ENCODE assay signal across 8 cellular contexts in genomic region chr4:148441624-148441985, GRCh38. TPM values are rescaled to one million over a fixed set of nuclear protein-coding genes. Genes with fewer than 3 reads are reported as not detected.
DNase-seq lines count a peak whose midpoint lies in the region; ATAC-seq and TF ChIP-seq lines count a peak whose summit lies in the region.

No MANE protein-coding gene starts in this region.

- H3K4me1 Mint-ChIP-seq in activated T-cell treated with anti-CD3 and anti-CD28 coated beads, Interleukin-2, amount 50 U/mL, for 72 hours (ENCODE audit: low read depth): peaks cover 35% of the 10 kb centered on the region
- peaks cover 21% of the 10 kb centered on the region for H3K4me1 Mint-ChIP-seq in brain

- no peaks in the 10 kb centered on the region for H3K9me3 ChIP-seq in tibial nerve

- H3K4me3 Mint-ChIP-seq in activated T-cell treated with anti-CD3 and anti-CD28 coated beads, Interleukin-2, amount 50 U/mL, for 72 hours: peak overlapping the region; percentile 95 to 96
- peak overlapping the region; percentile 97 to 99 (median 98) for H3K4me3 Mint-ChIP-seq in brain

- peak overlapping the region; percentile 80 to 96 (median 90) for H3K4me3 ChIP-seq in tibial nerve

- peaks cover 20% of the 10 kb centered on the region for H3K27me3 Mint-ChIP-seq in activated T-cell treated with anti-CD3 and anti-CD28 coated beads, Interleukin-2, amount 50 U/mL, for 72 hours (ENCODE audit: low read depth)
- H3K27me3 Mint-ChIP-seq in brain: peaks cover 87% of the 10 kb centered on the region

- no peaks in the 10 kb centered on the region for H3K27me3 ChIP-seq in tibial nerve

- no peaks in the 10 kb centered on the region for H3K9me3 Mint-ChIP-seq in activated T-cell treated with anti-CD3 and anti-CD28 coated beads, Interleukin-2, amount 50 U/mL, for 72 hours
- H3K9me3 Mint-ChIP-seq in brain: no peaks in the 10 kb centered on the region

- no peak for ATAC-seq in activated T-cell treated with anti-CD3 and anti-CD28 coated beads, Interleukin-2, amount 50 U/mL, for 72 hours (replicated peaks in 1 of 2)
- ATAC-seq in GM18505 (IDR thresholded peaks at IDR 0.05; ENCODE audit: unreplicated experiment): no peak

- TF ChIP-seq CTCF in brain (conservative IDR thresholded peaks at IDR 0.05): no peak
- peak in 1 of 5 experiments; percentile 13 for TF ChIP-seq CTCF in tibial nerve (IDR thresholded peaks at IDR 0.05)

- no peak overlapping the region for H3K27ac Mint-ChIP-seq in activated T-cell treated with anti-CD3 and anti-CD28 coated beads, Interleukin-2, amount 50 U/mL, for 72 hours
- peak overlapping the region in 1 of 5 experiments; percentile 77 for H3K27ac Mint-ChIP-seq in brain

- H3K4me1 ChIP-seq in tibial nerve: peaks cover 0 to 42% (median 6%) of the 10 kb centered on the region in 4 donors

- H3K27ac ChIP-seq in tibial nerve: peak overlapping the region; percentile 70 to 96 (median 85)

- H3K36me3 Mint-ChIP-seq in activated T-cell treated with anti-CD3 and anti-CD28 coated beads, Interleukin-2, amount 50 U/mL, for 72 hours (ENCODE audit: insufficient read depth in 2 of 2): peaks cover 1 to 5% of the 10 kb centered on the region in 2 donors
- no peaks in the 10 kb centered on the region for H3K36me3 Mint-ChIP-seq in brain

- TF ChIP-seq POLR2A in tibial nerve (IDR thresholded peaks at IDR 0.05) (no peak), GM18505 (IDR thresholded peaks at IDR 0.05; ENCODE audit: borderline replicate concordance, extremely low read depth, insufficient read depth, insufficient read length) (no peak), erythroblast (IDR thresholded peaks at IDR 0.05; ENCODE audit: low read length) (no peak)

- no peaks in the 10 kb centered on the region for H3K36me3 ChIP-seq in tibial nerve

- 1 to 4% methylated on average over 12 of the region's 12 CpGs for WGBS in tibial nerve, 2 donors

- no peak for DNase-seq in activated T-cell treated with anti-CD3 and anti-CD28 coated beads, Interleukin-2, amount 50 U/mL, for 72 hours
- DNase-seq in activated T-cell treated with anti-CD3 and anti-CD28 coated beads for 4 hours (no peak), lung microvascular endothelial cell (ENCODE audit: low read depth in 2 of 2) (peak; percentile 13 to 27), tibial nerve (ENCODE audit: low spot score in 2 of 2) (no peak), erythroblast (lab: John Stamatoyannopoulos, UW) (no peak), T-helper 9 cell (no peak)

- no peak for TF ChIP-seq EP300 in tibial nerve (IDR thresholded peaks at IDR 0.05)

RNA-seq across cellular contexts. Expression of gene NR3C2, which starts 0.6 kb away (rescaled TPM):
- 1 to 10 TPM; 6.2 to 8.0 TPM for total RNA-seq in activated T-cell treated with anti-CD3 and anti-CD28 coated beads, Interleukin-2, amount 50 U/mL, for 72 hours
- 2.8 TPM for polyA plus RNA-seq in brain (ENCODE audit: insufficient read depth, low read depth, low replicate concordance)
- total RNA-seq in lung microvascular endothelial cell (4.6 TPM in 2 replicates), tibial nerve (10 to 100 TPM; 13.1 to 24.1 (median 14.6) TPM)

Comparison
In these comparisons a context has a peak if more than half of its experiments do, and no peak if none do; other contexts are left out.
1. DNase-seq: peak in lung microvascular endothelial cell (2 of 2); none in activated T-cell treated with anti-CD3 and anti-CD28 coated beads, Interleukin-2, amount 50 U/mL, for 72 hours (0 of 2), activated T-cell treated with anti-CD3 and anti-CD28 coated beads for 4 hours (single experiment), tibial nerve (0 of 2), erythroblast (0 of 2) and T-helper 9 cell (single experiment).